20 cellular contexts compared by ENCODE assay signal in the genomic region with DNA sequence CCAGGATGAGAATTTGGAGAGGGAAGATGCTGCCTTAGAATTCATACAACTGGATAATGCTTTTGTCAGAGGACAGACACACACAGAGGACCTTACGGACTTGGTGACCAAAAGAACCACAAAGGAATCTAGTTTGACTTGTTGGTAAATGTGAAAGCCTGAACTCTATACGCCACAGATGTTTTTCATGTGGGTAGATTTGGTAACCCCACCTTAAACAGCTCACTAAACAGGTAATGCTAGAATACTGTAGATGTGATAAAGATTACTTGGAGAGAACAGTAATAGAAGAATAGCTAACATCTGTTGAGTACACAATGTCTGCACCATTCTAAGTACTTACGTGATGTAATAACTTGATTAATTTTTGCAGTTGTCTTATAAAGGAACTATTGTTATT. TPM values are rescaled to one million over a fixed set of nuclear protein-coding genes. Genes with fewer than 3 reads are reported as not detected.
DNase-seq lines count a peak whose midpoint lies in the region; FAIRE-seq and TF ChIP-seq lines count a peak whose summit lies in the region.
"Had no signal": no experiment of that assay in that cellular context is flagged by ENCODE, and none has a peak within 500 bp of the region (broad histone marks: within the 10 kb centered on the region; RNA-seq: fewer than 3 reads in every experiment).

No MANE protein-coding gene starts in this region.

- peaks cover 67 to 71% of the 10 kb centered on the region in 2 donors for H3K4me1 Mint-ChIP-seq in immature natural killer cell

- peaks cover 0 to 7% (median 0%) of the 10 kb centered on the region in 3 donors for H3K27me3 Mint-ChIP-seq in immature natural killer cell (ENCODE audit: low read depth in 3 of 3)

- TF ChIP-seq CTCF in prostate gland (IDR thresholded peaks at IDR 0.05) (no peak), lower leg skin (IDR thresholded peaks at IDR 0.05) (no peak)

- H3K27me3 ChIP-seq in prostate gland (replicated peaks; ENCODE audit: insufficient read depth): no peaks in the 10 kb centered on the region
- H3K27me3 ChIP-seq: brain microvascular endothelial cell, heart right ventricle, neutrophil had no signal

- no peak for DNase-seq in H54 (ENCODE audit: insufficient read length, low spot score)
- DNase-seq in immature natural killer cell: peak in 1 of 3 donors; percentile 13
- DNase-seq in substantia nigra (lab: John Stamatoyannopoulos, UW): no peak
- DNase-seq in prostate gland (ENCODE audit: low spot score): no peak
- DNase-seq in activated T-cell treated with anti-CD3 and anti-CD28 coated beads for 4 hours: no peak
- no peak for DNase-seq in lower leg skin (ENCODE audit: low spot score in 2 of 2)
- DNase-seq: brain microvascular endothelial cell, GDM1, H7, heart right ventricle, mesendoderm, NCI-H2029, NCI-H510A, SHP77 had no signal

- no peaks in the 10 kb centered on the region for H3K36me3 ChIP-seq in prostate gland
- H3K36me3 ChIP-seq: brain microvascular endothelial cell, heart right ventricle, neutrophil had no signal

- H3K27ac Mint-ChIP-seq in immature natural killer cell: peak overlapping the region; percentile 56 to 92 (median 77)

- peaks cover 4 to 9% (median 5%) of the 10 kb centered on the region in 3 donors for H3K36me3 Mint-ChIP-seq in immature natural killer cell
- H3K36me3 Mint-ChIP-seq: activated naive CD4-positive, alpha-beta T cell treated with anti-CD3 and anti-CD28 coated beads, Interleukin-2, amount 50 U/mL, for 72 hours had no signal

- intact Hi-C loops in prostate gland (cut with DNase I) (no loop called here), lower leg skin (cut with DNase I; ENCODE audit: low total_unique reads) (no loop called here)

- H3K4me3 ChIP-seq in prostate gland (no peak overlapping the region), lower leg skin (ENCODE audit: low read depth, poor library complexity, severe bottlenecking) (no peak overlapping the region)
- H3K4me3 ChIP-seq: heart right ventricle, K562 had no signal

- FAIRE-seq in H54 (lab: Jason Lieb, UNC): peak; percentile 53
- FAIRE-seq: K562, keratinocyte had no signal

- H3K4me1 ChIP-seq in prostate gland (replicated peaks): no peaks in the 10 kb centered on the region

- peak overlapping the region; percentile 25 for H3K27ac ChIP-seq in angular gyrus (ENCODE audit: low read depth, low read length)
- H3K27ac ChIP-seq in substantia nigra (ENCODE audit: low read depth, low read length, poor library complexity, severe bottlenecking): peak overlapping the region; percentile 64
- H3K27ac ChIP-seq in prostate gland: peak overlapping the region in 1 of 2 donors; percentile 13
- H3K27ac ChIP-seq: brain microvascular endothelial cell, HL-60 had no signal

- peak overlapping the region in 4 of 5 donors; percentile 2 to 47 (median 26) for H3K4me3 Mint-ChIP-seq in immature natural killer cell

- WGBS in prostate gland: 40% methylated on average over 3 of the region's 3 CpGs
- WGBS in lower leg skin, 2 donors: 32 to 39% methylated on average over 3 of the region's 3 CpGs

- TF ChIP-seq POLR2A in H54 (IDR thresholded peaks at IDR 0.05; ENCODE audit: low read depth, low read length): no peak
- no peak for TF ChIP-seq POLR2A in prostate gland (IDR thresholded peaks at IDR 0.05)
- no peak for TF ChIP-seq POLR2A in lower leg skin (IDR thresholded peaks at IDR 0.05)

- H3K9me3 Mint-ChIP-seq in immature natural killer cell: no peaks in the 10 kb centered on the region
- H3K9me3 Mint-ChIP-seq: activated naive CD4-positive, alpha-beta T cell treated with anti-CD3 and anti-CD28 coated beads, Interleukin-2, amount 50 U/mL, for 72 hours had no signal

- no peaks in the 10 kb centered on the region for H3K9me3 ChIP-seq in prostate gland
- H3K9me3 ChIP-seq: heart right ventricle, neutrophil had no signal

RNA-seq across cellular contexts. Expression of gene ANXA4, which starts 24.1 kb away (rescaled TPM):
- polyA plus RNA-seq in immature natural killer cell: 10 to 100 TPM; 80.8 to 86.1 (median 85.5) TPM
- 10 to 100 TPM; 37.7 to 40.1 TPM for total RNA-seq in prostate gland
- total RNA-seq in lower leg skin: 100 to 1,000 TPM in 1 of 4 donors, 10 to 100 TPM in 3; 60.2 to 107 (median 64.9) TPM
